In genomic region chr9:133893191-133893994, GRCh38 we compare ENCODE assay signal across 32 cellular contexts.
DNase-seq lines count a peak whose midpoint lies in the region; ATAC-seq and TF ChIP-seq lines count a peak whose summit lies in the region.
"Had no signal": no experiment of that assay in that cellular context is flagged by ENCODE, and none has a peak within 500 bp of the region (broad histone marks: within the 10 kb centered on the region; RNA-seq: fewer than 3 reads in every experiment).

No MANE protein-coding gene starts in this region.

- DNase-seq in WERI-Rb-1 = no peak
- no peak for DNase-seq in hepatocyte (ENCODE audit: low spot score)
- no peak for DNase-seq in neural progenitor cell (ENCODE audit: low spot score)
- DNase-seq in endothelial cell (ENCODE audit: low spot score) = no peak
- DNase-seq in HPDE6-E6E7 (ENCODE audit: extremely low spot score) = no peak
- no peak for DNase-seq in occipital lobe (lab: John Stamatoyannopoulos, UW)
- DNase-seq: activated CD4-positive, alpha-beta T cell treated with anti-CD3 and anti-CD28 coated beads, Interleukin-2, amount 50 U/mL, for 4 hours; activated CD8-positive, alpha-beta memory T cell treated with anti-CD3 and anti-CD28 coated beads, Interleukin-2, amount 10 ng/mL, durations not matched to agents 7 days and 5 days; activated naive CD4-positive, alpha-beta T cell; activated T-cell treated with anti-CD3 and anti-CD28 coated beads, Interleukin-2, amount 50 U/mL, for 48 hours; DND-41; foreskin keratinocyte; GF-D8; GOT3; hippocampal formation; KG1; mammary epithelial cell; NCI-H187 treated with DMSO at 0.1 percent for 48 hours; NCI-H2171 treated with DMSO at 0.1 percent for 48 hours; NCI-H524; OCI-M1; psoas muscle; stimulated activated CD4-positive, alpha-beta T cell treated with anti-CD3 and anti-CD28 coated beads, Interleukin-4, amount 100 ng/mL, for 4 hours; T-helper 1 cell; transverse colon had no signal

- H3K27me3 Mint-ChIP-seq in neural progenitor cell (ENCODE audit: insufficient read depth, low read depth) (peaks cover 8% of the 10 kb centered on the region), endothelial cell (ENCODE audit: unreplicated experiment) (peaks cover 10% of the 10 kb centered on the region)
- H3K27me3 Mint-ChIP-seq: activated CD8-positive, alpha-beta memory T cell treated with anti-CD3 and anti-CD28 coated beads, Interleukin-2, amount 10 ng/mL, durations not matched to agents 7 days and 5 days; central memory CD8-positive, alpha-beta T cell had no signal

- peak overlapping the region; percentile 31 for H3K4me2 ChIP-seq in hepatocyte
- no peak overlapping the region for H3K4me2 ChIP-seq in neural progenitor cell

- H4K20me1 ChIP-seq in hepatocyte (ENCODE audit: insufficient read depth, poor library complexity, severe bottlenecking) (no peaks in the 10 kb centered on the region), neural progenitor cell (ENCODE audit: low read depth) (peaks cover 10% of the 10 kb centered on the region)

- H3K4me3 ChIP-seq in WERI-Rb-1 (ENCODE audit: low read depth, low read length) (no peak overlapping the region), hepatocyte (no peak overlapping the region), neural progenitor cell (no peak overlapping the region)
- H3K4me3 ChIP-seq: esophagus muscularis mucosa, psoas muscle, SK-N-MC, transverse colon had no signal

- H3K27me3 ChIP-seq in WERI-Rb-1 (ENCODE audit: insufficient read depth, low read depth, severe bottlenecking) = no peaks in the 10 kb centered on the region
- H3K27me3 ChIP-seq in hepatocyte = no peaks in the 10 kb centered on the region
- no peaks in the 10 kb centered on the region for H3K27me3 ChIP-seq in neural progenitor cell
- H3K27me3 ChIP-seq: esophagus muscularis mucosa, foreskin keratinocyte, neutrophil, transverse colon had no signal

- TF ChIP-seq CTCF in 22Rv1 (IDR thresholded peaks at IDR 0.05) (no peak), WERI-Rb-1 (IDR thresholded peaks at IDR 0.05; ENCODE audit: low read depth, low read length) (no peak), hepatocyte (IDR thresholded peaks at IDR 0.05; ENCODE audit: poor library complexity) (no peak), neural progenitor cell (IDR thresholded peaks at IDR 0.05) (no peak), endothelial cell (IDR thresholded peaks at IDR 0.05; ENCODE audit: unreplicated experiment) (no peak)

- ATAC-seq in GM21381 (IDR thresholded peaks at IDR 0.05; ENCODE audit: unreplicated experiment) = no peak
- ATAC-seq: activated CD4-positive, CD25-positive, alpha-beta regulatory T cell treated with anti-CD3 and anti-CD28 coated beads, Interleukin-2, amount 50 U/mL, for 24 hours; activated CD8-positive, alpha-beta memory T cell treated with anti-CD3 and anti-CD28 coated beads, Interleukin-2, amount 10 ng/mL, durations not matched to agents 7 days and 5 days; foreskin keratinocyte; psoas muscle had no signal

- 0 out of 2 replicates have a peak overlapping the region, but pooled peaks have one; percentile 31 for H3K27ac ChIP-seq in 22Rv1
- peak overlapping the region; percentile 59 for H3K27ac ChIP-seq in WERI-Rb-1
- peak overlapping the region; percentile 99 for H3K27ac ChIP-seq in hepatocyte
- peak overlapping the region; percentile 67 for H3K27ac ChIP-seq in neural progenitor cell
- H3K27ac ChIP-seq: esophagus muscularis mucosa, foreskin keratinocyte, neutrophil, psoas muscle, SK-N-MC had no signal

- H3K9me2 ChIP-seq in hepatocyte (replicated peaks; ENCODE audit: insufficient read depth) = no peaks in the 10 kb centered on the region

- no peak overlapping the region for H3K9ac ChIP-seq in neural progenitor cell

- peak overlapping the region; percentile 93 for H3K27ac Mint-ChIP-seq in neural progenitor cell
- H3K27ac Mint-ChIP-seq in endothelial cell (ENCODE audit: unreplicated experiment) = no peak overlapping the region
- H3K27ac Mint-ChIP-seq: activated CD8-positive, alpha-beta memory T cell treated with anti-CD3 and anti-CD28 coated beads, Interleukin-2, amount 10 ng/mL, durations not matched to agents 7 days and 5 days had no signal

- peaks cover 27% of the 10 kb centered on the region for H3F3A ChIP-seq in neural progenitor cell (ENCODE audit: low read depth)

- H3K36me3 ChIP-seq in WERI-Rb-1 (peaks cover 4% of the 10 kb centered on the region), hepatocyte (replicated peaks; ENCODE audit: insufficient read depth, low read depth) (no peaks in the 10 kb centered on the region), neural progenitor cell (no peaks in the 10 kb centered on the region)
- H3K36me3 ChIP-seq: neutrophil, transverse colon had no signal

- WGBS in hepatocyte (ENCODE audit: low lambda C conversion rate, missing lambda C conversion rate) = 92% methylated on average over 39 of the region's 40 CpGs

- H3K4me1 Mint-ChIP-seq in neural progenitor cell (peaks cover 51% of the 10 kb centered on the region), endothelial cell (ENCODE audit: unreplicated experiment) (peaks cover 3% of the 10 kb centered on the region)
- H3K4me1 Mint-ChIP-seq: activated CD8-positive, alpha-beta memory T cell treated with anti-CD3 and anti-CD28 coated beads, Interleukin-2, amount 10 ng/mL, durations not matched to agents 7 days and 5 days; central memory CD8-positive, alpha-beta T cell had no signal

- H3K4me3 Mint-ChIP-seq in neural progenitor cell = no peak overlapping the region
- H3K4me3 Mint-ChIP-seq in endothelial cell (ENCODE audit: unreplicated experiment) = no peak overlapping the region
- H3K4me3 Mint-ChIP-seq: activated CD8-positive, alpha-beta memory T cell treated with anti-CD3 and anti-CD28 coated beads, Interleukin-2, amount 10 ng/mL, durations not matched to agents 7 days and 5 days; central memory CD8-positive, alpha-beta T cell had no signal

- H2AFZ ChIP-seq in hepatocyte (no peak overlapping the region), neural progenitor cell (replicated peaks) (no peak overlapping the region)

- H3K4me1 ChIP-seq in hepatocyte (ENCODE audit: insufficient read depth) (peaks cover 31% of the 10 kb centered on the region), neural progenitor cell (peaks cover 44% of the 10 kb centered on the region)
- H3K4me1 ChIP-seq: foreskin keratinocyte, psoas muscle had no signal

- H3K9me3 Mint-ChIP-seq in neural progenitor cell (peaks cover 3% of the 10 kb centered on the region), endothelial cell (ENCODE audit: unreplicated experiment) (no peaks in the 10 kb centered on the region)
- H3K9me3 Mint-ChIP-seq: central memory CD8-positive, alpha-beta T cell had no signal

- H3K9me3 ChIP-seq in WERI-Rb-1 (ENCODE audit: severe bottlenecking) (no peaks in the 10 kb centered on the region), hepatocyte (ENCODE audit: low read depth) (no peaks in the 10 kb centered on the region), neural progenitor cell (ENCODE audit: low read depth) (no peaks in the 10 kb centered on the region)
- H3K9me3 ChIP-seq: esophagus muscularis mucosa, neutrophil, psoas muscle, transverse colon had no signal

- peaks cover 68% of the 10 kb centered on the region for H3K79me2 ChIP-seq in hepatocyte
- H3K79me2 ChIP-seq in neural progenitor cell (ENCODE audit: low read depth) = peaks cover 23% of the 10 kb centered on the region

- H3K36me3 Mint-ChIP-seq in neural progenitor cell (peaks cover 13% of the 10 kb centered on the region), endothelial cell (ENCODE audit: low read depth, unreplicated experiment) (peaks cover 13% of the 10 kb centered on the region)
- H3K36me3 Mint-ChIP-seq: activated CD8-positive, alpha-beta memory T cell treated with anti-CD3 and anti-CD28 coated beads, Interleukin-2, amount 10 ng/mL, durations not matched to agents 7 days and 5 days had no signal

Comparison
In these comparisons a context has a peak if more than half of its experiments do, and no peak if none do; other contexts are left out.
1. H3K27ac ChIP-seq: peak in every context shown above with its lines; median percentile 99 in hepatocyte; 67 in neural progenitor cell; 59 in WERI-Rb-1; 31 in 22Rv1.